11 cellular contexts compared by ENCODE assay signal in genomic region chr3:55416381-55416821, GRCh38.
A peak's percentile ranks its signal among the peaks of the same experiment; 100 is the strongest.
DNase-seq lines count a peak whose midpoint lies in the region; ATAC-seq and TF ChIP-seq lines count a peak whose summit lies in the region.
"Had no signal": no experiment of that assay in that cellular context is flagged by ENCODE, and none has a peak within 500 bp of the region (broad histone marks: within the 10 kb centered on the region; RNA-seq: fewer than 3 reads in every experiment).

No MANE protein-coding gene starts in this region.

- peak; percentile 95 for DNase-seq in EH (ENCODE audit: low read depth)
- DNase-seq in NCI-H146 treated with DMSO at 0.1 percent for 48 hours (lab: John Stamatoyannopoulos, UW; ENCODE audit: unreplicated experiment), result peak; percentile 47
- peak; percentile 93 for DNase-seq in myocyte (ENCODE audit: low read depth)
- no peak for DNase-seq in globus pallidus (ENCODE audit: low spot score)
- DNase-seq in erythroblast (lab: John Stamatoyannopoulos, UW), result no peak
- no peak for DNase-seq in RPMI8226
- DNase-seq: activated T-cell treated with anti-CD3 and anti-CD28 coated beads, Interleukin-2, amount 50 U/mL, for 72 hours; NCI-H524 had no signal

- peaks cover 18 to 25% (median 22%) of the 10 kb centered on the region in 5 experiments for H3K9me3 Mint-ChIP-seq in brain

- no peak for ATAC-seq in HG03139 (IDR thresholded peaks at IDR 0.05; ENCODE audit: unreplicated experiment)
- ATAC-seq: activated T-cell treated with anti-CD3 and anti-CD28 coated beads, Interleukin-2, amount 50 U/mL, for 72 hours had no signal

- H3K27ac Mint-ChIP-seq in brain, result peak overlapping the region in 3 of 5 experiments; percentile 17 to 28 (median 25)
- H3K27ac Mint-ChIP-seq: activated T-cell treated with anti-CD3 and anti-CD28 coated beads, Interleukin-2, amount 50 U/mL, for 72 hours; T-helper 1 cell treated with Interleukin-12 subunit alpha and Interleukin-12 subunit beta and Interleukin-4 antibody, amounts not matched to agents 30 μg/mL and 1 μg/mL, for 36 hours had no signal

- no peak for TF ChIP-seq CTCF in brain (conservative IDR thresholded peaks at IDR 0.05)

- peaks cover 3% of the 10 kb centered on the region for H3K27me3 Mint-ChIP-seq in brain

- no peak overlapping the region for H3K4me3 Mint-ChIP-seq in brain
- H3K4me3 Mint-ChIP-seq: activated T-cell treated with anti-CD3 and anti-CD28 coated beads, Interleukin-2, amount 50 U/mL, for 72 hours; T-helper 1 cell treated with Interleukin-12 subunit alpha and Interleukin-12 subunit beta and Interleukin-4 antibody, amounts not matched to agents 30 μg/mL and 1 μg/mL, for 36 hours had no signal

- H3K36me3 Mint-ChIP-seq in brain, result no peaks in the 10 kb centered on the region

- peaks cover 10% of the 10 kb centered on the region for H3K4me1 Mint-ChIP-seq in brain

- TF ChIP-seq POLR2A in erythroblast (IDR thresholded peaks at IDR 0.05; ENCODE audit: low read length), result no peak

Comparison
In these comparisons a context has a peak if more than half of its experiments do, and no peak if none do; other contexts are left out.
1. DNase-seq: peak in EH (single experiment), NCI-H146 treated with DMSO at 0.1 percent for 48 hours (single experiment) and myocyte (single experiment); none in globus pallidus (single experiment), erythroblast (0 of 2) and RPMI8226 (single experiment).